Comparison of ENCODE assay signal across 1 cellular context in the genomic region with DNA sequence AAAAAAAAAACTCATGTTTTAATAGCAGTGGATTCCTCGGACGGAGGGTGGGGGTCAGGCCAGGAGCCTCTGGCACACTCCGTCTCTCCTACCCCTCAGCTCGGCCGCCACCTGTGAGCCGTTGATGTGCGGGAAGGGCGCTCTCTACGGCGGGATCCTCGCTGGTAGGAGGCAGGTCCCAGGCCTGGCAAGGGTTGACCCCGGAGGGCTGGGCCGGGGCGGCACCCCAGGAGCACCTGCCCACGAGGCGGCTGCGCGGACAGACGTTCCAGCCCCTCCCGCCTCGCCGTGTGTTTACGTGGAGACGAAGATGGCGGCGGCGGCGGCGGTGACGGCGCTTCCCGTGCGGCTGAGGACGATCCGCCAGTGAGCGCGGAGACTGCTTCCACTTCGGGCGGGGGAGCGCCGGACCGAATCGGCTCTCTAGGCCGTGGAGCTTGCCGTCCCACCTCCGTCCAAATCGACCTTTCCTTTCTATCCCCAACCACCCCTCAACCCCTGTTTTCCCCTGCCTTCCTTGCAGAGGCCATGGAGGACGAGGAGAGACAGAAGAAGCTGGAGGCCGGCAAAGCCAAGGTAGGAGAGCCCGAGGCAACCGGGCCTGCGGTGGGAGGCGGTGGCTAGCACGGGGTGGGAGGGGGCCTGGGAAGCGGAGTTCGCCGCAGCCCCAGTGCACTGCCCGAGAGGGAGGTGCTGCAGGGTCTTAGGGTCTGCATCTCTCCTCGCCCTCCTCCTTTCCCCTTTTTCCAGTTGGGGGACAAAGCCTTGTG.
TF ChIP-seq lines count a peak whose summit lies in the region.

A gene (plus strand): TSS at position 291 of the 770 bp plus-strand sequence. CDS start 238 bp downstream, at position 529.

TF ChIP-seq in HepG2, 621 proteins besides CTCF, POLR2A, EP300 and RAD21 (continued from another document and continues in another):
- TF ChIP-seq, protein P1, sequence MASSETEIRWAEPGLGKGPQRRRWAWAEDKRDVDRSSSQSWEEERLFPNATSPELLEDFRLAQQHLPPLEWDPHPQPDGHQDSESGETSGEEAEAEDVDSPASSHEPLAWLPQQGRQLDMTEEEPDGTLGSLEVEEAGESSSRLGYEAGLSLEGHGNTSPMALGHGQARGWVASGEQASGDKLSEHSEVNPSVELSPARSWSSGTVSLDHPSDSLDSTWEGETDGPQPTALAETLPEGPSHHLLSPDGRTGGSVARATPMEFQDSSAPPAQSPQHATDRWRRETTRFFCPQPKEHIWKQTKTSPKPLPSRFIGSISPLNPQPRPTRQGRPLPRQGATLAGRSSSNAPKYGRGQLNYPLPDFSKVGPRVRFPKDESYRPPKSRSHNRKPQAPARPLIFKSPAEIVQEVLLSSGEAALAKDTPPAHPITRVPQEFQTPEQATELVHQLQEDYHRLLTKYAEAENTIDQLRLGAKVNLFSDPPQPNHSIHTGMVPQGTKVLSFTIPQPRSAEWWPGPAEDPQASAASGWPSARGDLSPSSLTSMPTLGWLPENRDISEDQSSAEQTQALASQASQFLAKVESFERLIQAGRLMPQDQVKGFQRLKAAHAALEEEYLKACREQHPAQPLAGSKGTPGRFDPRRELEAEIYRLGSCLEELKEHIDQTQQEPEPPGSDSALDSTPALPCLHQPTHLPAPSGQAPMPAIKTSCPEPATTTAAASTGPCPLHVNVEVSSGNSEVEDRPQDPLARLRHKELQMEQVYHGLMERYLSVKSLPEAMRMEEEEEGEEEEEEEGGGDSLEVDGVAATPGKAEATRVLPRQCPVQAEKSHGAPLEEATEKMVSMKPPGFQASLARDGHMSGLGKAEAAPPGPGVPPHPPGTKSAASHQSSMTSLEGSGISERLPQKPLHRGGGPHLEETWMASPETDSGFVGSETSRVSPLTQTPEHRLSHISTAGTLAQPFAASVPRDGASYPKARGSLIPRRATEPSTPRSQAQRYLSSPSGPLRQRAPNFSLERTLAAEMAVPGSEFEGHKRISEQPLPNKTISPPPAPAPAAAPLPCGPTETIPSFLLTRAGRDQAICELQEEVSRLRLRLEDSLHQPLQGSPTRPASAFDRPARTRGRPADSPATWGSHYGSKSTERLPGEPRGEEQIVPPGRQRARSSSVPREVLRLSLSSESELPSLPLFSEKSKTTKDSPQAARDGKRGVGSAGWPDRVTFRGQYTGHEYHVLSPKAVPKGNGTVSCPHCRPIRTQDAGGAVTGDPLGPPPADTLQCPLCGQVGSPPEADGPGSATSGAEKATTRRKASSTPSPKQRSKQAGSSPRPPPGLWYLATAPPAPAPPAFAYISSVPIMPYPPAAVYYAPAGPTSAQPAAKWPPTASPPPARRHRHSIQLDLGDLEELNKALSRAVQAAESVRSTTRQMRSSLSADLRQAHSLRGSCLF (CRISPR knock-in tag; IDR thresholded peaks at IDR 0.05; ENCODE audit: borderline replicate concordance) = no peak
- TF ChIP-seq KAT7 (CRISPR knock-in tag; IDR thresholded peaks at IDR 0.05; ENCODE audit: borderline replicate concordance) = peak; percentile 87; the same call in 1 of the 2 replicates
- TF ChIP-seq, protein P2, sequence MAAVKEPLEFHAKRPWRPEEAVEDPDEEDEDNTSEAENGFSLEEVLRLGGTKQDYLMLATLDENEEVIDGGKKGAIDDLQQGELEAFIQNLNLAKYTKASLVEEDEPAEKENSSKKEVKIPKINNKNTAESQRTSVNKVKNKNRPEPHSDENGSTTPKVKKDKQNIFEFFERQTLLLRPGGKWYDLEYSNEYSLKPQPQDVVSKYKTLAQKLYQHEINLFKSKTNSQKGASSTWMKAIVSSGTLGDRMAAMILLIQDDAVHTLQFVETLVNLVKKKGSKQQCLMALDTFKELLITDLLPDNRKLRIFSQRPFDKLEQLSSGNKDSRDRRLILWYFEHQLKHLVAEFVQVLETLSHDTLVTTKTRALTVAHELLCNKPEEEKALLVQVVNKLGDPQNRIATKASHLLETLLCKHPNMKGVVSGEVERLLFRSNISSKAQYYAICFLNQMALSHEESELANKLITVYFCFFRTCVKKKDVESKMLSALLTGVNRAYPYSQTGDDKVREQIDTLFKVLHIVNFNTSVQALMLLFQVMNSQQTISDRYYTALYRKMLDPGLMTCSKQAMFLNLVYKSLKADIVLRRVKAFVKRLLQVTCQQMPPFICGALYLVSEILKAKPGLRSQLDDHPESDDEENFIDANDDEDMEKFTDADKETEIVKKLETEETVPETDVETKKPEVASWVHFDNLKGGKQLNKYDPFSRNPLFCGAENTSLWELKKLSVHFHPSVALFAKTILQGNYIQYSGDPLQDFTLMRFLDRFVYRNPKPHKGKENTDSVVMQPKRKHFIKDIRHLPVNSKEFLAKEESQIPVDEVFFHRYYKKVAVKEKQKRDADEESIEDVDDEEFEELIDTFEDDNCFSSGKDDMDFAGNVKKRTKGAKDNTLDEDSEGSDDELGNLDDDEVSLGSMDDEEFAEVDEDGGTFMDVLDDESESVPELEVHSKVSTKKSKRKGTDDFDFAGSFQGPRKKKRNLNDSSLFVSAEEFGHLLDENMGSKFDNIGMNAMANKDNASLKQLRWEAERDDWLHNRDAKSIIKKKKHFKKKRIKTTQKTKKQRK (IDR thresholded peaks at IDR 0.05; ENCODE audit: low read length) = no peak
- TF ChIP-seq, protein P3, sequence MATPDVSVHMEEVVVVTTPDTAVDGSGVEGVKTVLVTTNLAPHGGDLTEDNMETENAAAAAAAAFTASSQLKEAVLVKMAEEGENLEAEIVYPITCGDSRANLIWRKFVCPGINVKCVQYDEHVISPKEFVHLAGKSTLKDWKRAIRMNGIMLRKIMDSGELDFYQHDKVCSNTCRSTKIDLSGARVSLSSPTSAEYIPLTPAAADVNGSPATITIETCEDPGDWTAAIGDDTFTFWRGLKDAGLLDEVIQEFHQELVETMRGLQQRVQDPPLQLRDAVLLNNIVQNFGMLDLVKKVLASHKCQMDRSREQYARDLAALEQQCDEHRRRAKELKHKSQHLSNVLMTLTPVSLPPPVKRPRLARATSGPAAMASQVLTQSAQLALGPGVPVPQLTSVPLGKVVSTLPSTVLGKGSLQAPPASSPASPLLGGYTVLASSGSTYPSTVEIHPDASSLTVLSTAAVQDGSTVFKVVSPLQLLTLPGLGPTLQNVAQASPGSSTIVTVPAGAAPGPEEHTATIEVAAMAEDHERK (CRISPR knock-in tag; IDR thresholded peaks at IDR 0.05; ENCODE audit: low read depth) = peak; percentile 62; the same call in 1 of the 2 replicates
- TF ChIP-seq ZNF496 (CRISPR knock-in tag; IDR thresholded peaks at IDR 0.05; ENCODE audit: insufficient replicate concordance) = no peak
- TF ChIP-seq, protein P4, sequence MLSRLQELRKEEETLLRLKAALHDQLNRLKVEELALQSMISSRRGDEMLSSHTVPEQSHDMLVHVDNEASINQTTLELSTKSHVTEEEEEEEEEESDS (CRISPR knock-in tag; IDR thresholded peaks at IDR 0.05; ENCODE audit: borderline replicate concordance) = no peak
- no peak for TF ChIP-seq NR2F6 (IDR thresholded peaks at IDR 0.05)
- peak; percentile 79 for TF ChIP-seq NR2F6 (CRISPR knock-in tag; IDR thresholded peaks at IDR 0.05)
- no peak for TF ChIP-seq HHEX (CRISPR knock-in tag; IDR thresholded peaks at IDR 0.05)
- TF ChIP-seq NCOR1 (IDR thresholded peaks at IDR 0.05; ENCODE audit: borderline replicate concordance, low read length) = no peak
- no peak for TF ChIP-seq HMGA1 (CRISPR knock-in tag; conservative IDR thresholded peaks at IDR 0.05)
- TF ChIP-seq, protein P5, sequence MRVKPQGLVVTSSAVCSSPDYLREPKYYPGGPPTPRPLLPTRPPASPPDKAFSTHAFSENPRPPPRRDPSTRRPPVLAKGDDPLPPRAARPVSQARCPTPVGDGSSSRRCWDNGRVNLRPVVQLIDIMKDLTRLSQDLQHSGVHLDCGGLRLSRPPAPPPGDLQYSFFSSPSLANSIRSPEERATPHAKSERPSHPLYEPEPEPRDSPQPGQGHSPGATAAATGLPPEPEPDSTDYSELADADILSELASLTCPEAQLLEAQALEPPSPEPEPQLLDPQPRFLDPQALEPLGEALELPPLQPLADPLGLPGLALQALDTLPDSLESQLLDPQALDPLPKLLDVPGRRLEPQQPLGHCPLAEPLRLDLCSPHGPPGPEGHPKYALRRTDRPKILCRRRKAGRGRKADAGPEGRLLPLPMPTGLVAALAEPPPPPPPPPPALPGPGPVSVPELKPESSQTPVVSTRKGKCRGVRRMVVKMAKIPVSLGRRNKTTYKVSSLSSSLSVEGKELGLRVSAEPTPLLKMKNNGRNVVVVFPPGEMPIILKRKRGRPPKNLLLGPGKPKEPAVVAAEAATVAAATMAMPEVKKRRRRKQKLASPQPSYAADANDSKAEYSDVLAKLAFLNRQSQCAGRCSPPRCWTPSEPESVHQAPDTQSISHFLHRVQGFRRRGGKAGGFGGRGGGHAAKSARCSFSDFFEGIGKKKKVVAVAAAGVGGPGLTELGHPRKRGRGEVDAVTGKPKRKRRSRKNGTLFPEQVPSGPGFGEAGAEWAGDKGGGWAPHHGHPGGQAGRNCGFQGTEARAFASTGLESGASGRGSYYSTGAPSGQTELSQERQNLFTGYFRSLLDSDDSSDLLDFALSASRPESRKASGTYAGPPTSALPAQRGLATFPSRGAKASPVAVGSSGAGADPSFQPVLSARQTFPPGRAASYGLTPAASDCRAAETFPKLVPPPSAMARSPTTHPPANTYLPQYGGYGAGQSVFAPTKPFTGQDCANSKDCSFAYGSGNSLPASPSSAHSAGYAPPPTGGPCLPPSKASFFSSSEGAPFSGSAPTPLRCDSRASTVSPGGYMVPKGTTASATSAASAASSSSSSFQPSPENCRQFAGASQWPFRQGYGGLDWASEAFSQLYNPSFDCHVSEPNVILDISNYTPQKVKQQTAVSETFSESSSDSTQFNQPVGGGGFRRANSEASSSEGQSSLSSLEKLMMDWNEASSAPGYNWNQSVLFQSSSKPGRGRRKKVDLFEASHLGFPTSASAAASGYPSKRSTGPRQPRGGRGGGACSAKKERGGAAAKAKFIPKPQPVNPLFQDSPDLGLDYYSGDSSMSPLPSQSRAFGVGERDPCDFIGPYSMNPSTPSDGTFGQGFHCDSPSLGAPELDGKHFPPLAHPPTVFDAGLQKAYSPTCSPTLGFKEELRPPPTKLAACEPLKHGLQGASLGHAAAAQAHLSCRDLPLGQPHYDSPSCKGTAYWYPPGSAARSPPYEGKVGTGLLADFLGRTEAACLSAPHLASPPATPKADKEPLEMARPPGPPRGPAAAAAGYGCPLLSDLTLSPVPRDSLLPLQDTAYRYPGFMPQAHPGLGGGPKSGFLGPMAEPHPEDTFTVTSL (CRISPR knock-in tag; IDR thresholded peaks at IDR 0.05; ENCODE audit: borderline replicate concordance) = peak; percentile 88
- TF ChIP-seq, protein P6, sequence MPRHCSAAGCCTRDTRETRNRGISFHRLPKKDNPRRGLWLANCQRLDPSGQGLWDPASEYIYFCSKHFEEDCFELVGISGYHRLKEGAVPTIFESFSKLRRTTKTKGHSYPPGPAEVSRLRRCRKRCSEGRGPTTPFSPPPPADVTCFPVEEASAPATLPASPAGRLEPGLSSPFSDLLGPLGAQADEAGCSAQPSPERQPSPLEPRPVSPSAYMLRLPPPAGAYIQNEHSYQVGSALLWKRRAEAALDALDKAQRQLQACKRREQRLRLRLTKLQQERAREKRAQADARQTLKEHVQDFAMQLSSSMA (CRISPR knock-in tag; IDR thresholded peaks at IDR 0.05) = peak; percentile 72; the same call in 1 of the 2 replicates
- no peak for TF ChIP-seq HOXA7 (CRISPR knock-in tag; IDR thresholded peaks at IDR 0.05)
- TF ChIP-seq CBFB (CRISPR knock-in tag; IDR thresholded peaks at IDR 0.05) = peak; percentile 52; the same call in 1 of the 2 replicates
- no peak for TF ChIP-seq TRIM24 (CRISPR knock-in tag; IDR thresholded peaks at IDR 0.05)
- peak; percentile 82 for TF ChIP-seq NR2C2 (CRISPR knock-in tag; IDR thresholded peaks at IDR 0.05; ENCODE audit: borderline replicate concordance)
- TF ChIP-seq ELF4 (CRISPR knock-in tag; IDR thresholded peaks at IDR 0.05; ENCODE audit: borderline replicate concordance) = no peak
- TF ChIP-seq STAT5B (CRISPR knock-in tag; IDR thresholded peaks at IDR 0.05) = no peak
- TF ChIP-seq ZSCAN29 (CRISPR knock-in tag; conservative IDR thresholded peaks at IDR 0.05) = peak; percentile 71
- TF ChIP-seq RORA (CRISPR knock-in tag; IDR thresholded peaks at IDR 0.05) = no peak
- no peak for TF ChIP-seq MTF1 (CRISPR knock-in tag; IDR thresholded peaks at IDR 0.05)
- no peak for TF ChIP-seq ZNF644 (CRISPR knock-in tag; IDR thresholded peaks at IDR 0.05; ENCODE audit: low read depth)
- TF ChIP-seq CCDC6 (CRISPR knock-in tag; IDR thresholded peaks at IDR 0.05) = peak; percentile 89
- TF ChIP-seq, protein P7, sequence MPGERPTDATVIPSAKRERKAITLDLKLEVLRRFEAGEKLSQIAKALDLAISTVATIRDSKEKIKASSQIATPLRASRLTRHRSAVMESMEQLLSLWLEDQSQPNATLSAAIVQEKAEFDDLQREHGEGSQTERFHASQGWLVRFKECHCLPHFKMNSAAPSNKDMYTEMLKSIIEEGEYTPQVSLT (CRISPR knock-in tag; IDR thresholded peaks at IDR 0.05; ENCODE audit: borderline replicate concordance, low read depth) = no peak
- TF ChIP-seq ZNF816 (CRISPR knock-in tag; IDR thresholded peaks at IDR 0.05; ENCODE audit: borderline replicate concordance) = peak; percentile 73; the same call in 1 of the 2 replicates
- no peak for TF ChIP-seq FOXJ3 (CRISPR knock-in tag; IDR thresholded peaks at IDR 0.05; ENCODE audit: borderline replicate concordance)
- TF ChIP-seq, protein P8, sequence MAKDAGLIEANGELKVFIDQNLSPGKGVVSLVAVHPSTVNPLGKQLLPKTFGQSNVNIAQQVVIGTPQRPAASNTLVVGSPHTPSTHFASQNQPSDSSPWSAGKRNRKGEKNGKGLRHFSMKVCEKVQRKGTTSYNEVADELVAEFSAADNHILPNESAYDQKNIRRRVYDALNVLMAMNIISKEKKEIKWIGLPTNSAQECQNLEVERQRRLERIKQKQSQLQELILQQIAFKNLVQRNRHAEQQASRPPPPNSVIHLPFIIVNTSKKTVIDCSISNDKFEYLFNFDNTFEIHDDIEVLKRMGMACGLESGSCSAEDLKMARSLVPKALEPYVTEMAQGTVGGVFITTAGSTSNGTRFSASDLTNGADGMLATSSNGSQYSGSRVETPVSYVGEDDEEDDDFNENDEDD (CRISPR knock-in tag; IDR thresholded peaks at IDR 0.05; ENCODE audit: borderline replicate concordance) = peak; percentile 85
- no peak; the same call in 1 of the 2 replicates for TF ChIP-seq GPN1 (CRISPR knock-in tag; IDR thresholded peaks at IDR 0.05; ENCODE audit: borderline replicate concordance)
